34 cellular contexts compared by ENCODE assay signal in genomic region chr12:100258127-100258526, GRCh38.
"Had no signal": no experiment of that assay in that cellular context is flagged by ENCODE, and none has a peak within 500 bp of the region (broad histone marks: within the 10 kb centered on the region; RNA-seq: fewer than 3 reads in every experiment).

No MANE protein-coding gene starts in this region.

- H3K36me3 ChIP-seq: MG63 had no signal

- DNase-seq: Karpas-422, Kasumi-1, MG63, MM.1S, MV-4-11, NCI-H1048, NCI-H1092, NCI-H1092 treated with DMSO at 0.1 percent for 48 hours, NCI-H1105, NCI-H1105 treated with DMSO at 0.1 percent for 48 hours, NCI-H1417, NCI-H1417 treated with DMSO at 0.1 percent for 48 hours, NCI-H1436, NCI-H1436 treated with DMSO at 0.1 percent for 48 hours, NCI-H146, NCI-H1694, NCI-H1694 treated with DMSO at 0.1 percent for 48 hours, NCI-H187, NCI-H187 treated with DMSO at 0.1 percent for 48 hours, NCI-H1930, NCI-H2029, NCI-H2029 treated with DMSO at 0.1 percent for 48 hours, NCI-H2081, NCI-H2081 treated with DMSO at 0.1 percent for 48 hours, NCI-H2107, NCI-H2171, NCI-H2171 treated with DMSO at 0.1 percent for 48 hours, NCI-H2227 treated with DMSO at 0.1 percent for 48 hours, NCI-H226, NCI-H345, NCI-H446, NCI-H446 treated with DMSO at 0.1 percent for 48 hours, NCI-H510A, NCI-H510A treated with DMSO at 0.1 percent for 48 hours had no signal

- H3K9me3 ChIP-seq: MG63 had no signal

- H3K4me3 ChIP-seq: MG63 had no signal
